ENCODE assay signal across 9 cellular contexts in the genomic region with DNA sequence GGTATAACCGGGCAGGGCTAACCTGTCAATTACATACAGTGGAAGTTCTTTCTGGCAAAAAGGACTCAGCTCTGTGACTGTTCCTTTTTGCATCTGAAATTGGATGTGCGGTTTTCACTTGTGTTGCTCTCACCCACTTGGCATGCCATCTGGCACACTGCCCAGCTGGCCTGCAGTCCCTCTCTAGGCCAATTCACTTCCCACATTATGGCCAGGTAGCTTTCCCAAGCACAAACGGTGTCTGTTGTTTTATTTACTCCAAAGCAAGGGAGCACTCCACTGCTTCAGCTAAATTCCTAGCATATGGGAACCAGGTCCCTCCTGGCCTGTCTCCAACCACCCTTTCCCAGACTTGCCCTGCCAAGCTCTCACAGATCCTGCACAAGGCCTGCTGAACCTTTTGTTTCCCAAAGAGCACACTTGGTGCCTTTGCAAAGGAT.
DNase-seq lines count a peak whose midpoint lies in the region; ATAC-seq and TF ChIP-seq lines count a peak whose summit lies in the region.
"Had no signal": no experiment of that assay in that cellular context is flagged by ENCODE, and none has a peak within 500 bp of the region (broad histone marks: within the 10 kb centered on the region; RNA-seq: fewer than 3 reads in every experiment).

No MANE protein-coding gene starts in this region.

- no peaks in the 10 kb centered on the region for H3K9me3 Mint-ChIP-seq in activated naive CD8-positive, alpha-beta T cell treated with anti-CD3 and anti-CD28 coated beads, Interleukin-2, amount 50 U/mL, for 24 hours

- H3K36me3 Mint-ChIP-seq in activated naive CD8-positive, alpha-beta T cell treated with anti-CD3 and anti-CD28 coated beads, Interleukin-2, amount 50 U/mL, for 24 hours (ENCODE audit: low read depth): peaks cover 9% of the 10 kb centered on the region

- peak; percentile 87 for DNase-seq in DMS 273 treated with DMSO at 0.1 percent for 48 hours (lab: John Stamatoyannopoulos, UW)
- DNase-seq in NCI-H1694 treated with DMSO at 0.1 percent for 48 hours (lab: John Stamatoyannopoulos, UW): peak; percentile 88
- DNase-seq in astrocyte of the hippocampus (ENCODE audit: low read depth, low spot score): peak; percentile 96
- peak; percentile 78 for DNase-seq in kidney epithelial cell (ENCODE audit: low read depth)
- no peak for DNase-seq in activated naive CD8-positive, alpha-beta T cell treated with anti-CD3 and anti-CD28 coated beads, Interleukin-2, amount 50 U/mL, for 24 hours
- DNase-seq: activated T-cell treated with anti-CD3 and anti-CD28 coated beads, Interleukin-2, amount 50 U/mL, for 1 hour had no signal

- no peaks in the 10 kb centered on the region for H3K4me1 Mint-ChIP-seq in activated naive CD8-positive, alpha-beta T cell treated with anti-CD3 and anti-CD28 coated beads, Interleukin-2, amount 50 U/mL, for 24 hours

- H3K4me3 ChIP-seq in kidney epithelial cell (ENCODE audit: low read depth, low read length): no peak overlapping the region

- H3K36me3 ChIP-seq in kidney epithelial cell (ENCODE audit: control insufficient read depth, insufficient read depth, low read length): peaks cover 2% of the 10 kb centered on the region

- H3K27ac Mint-ChIP-seq in activated naive CD8-positive, alpha-beta T cell treated with anti-CD3 and anti-CD28 coated beads, Interleukin-2, amount 50 U/mL, for 24 hours: no peak overlapping the region

- no peak for ATAC-seq in GM21390 (IDR thresholded peaks at IDR 0.05; ENCODE audit: unreplicated experiment)
- no peak for ATAC-seq in HG03039 (IDR thresholded peaks at IDR 0.05; ENCODE audit: unreplicated experiment)
- no peak for ATAC-seq in GM19455 (IDR thresholded peaks at IDR 0.05; ENCODE audit: unreplicated experiment)
- no peak for ATAC-seq in activated naive CD8-positive, alpha-beta T cell treated with anti-CD3 and anti-CD28 coated beads, Interleukin-2, amount 50 U/mL, for 24 hours

- TF ChIP-seq CTCF in kidney epithelial cell (IDR thresholded peaks at IDR 0.05; ENCODE audit: insufficient read depth, low read length, poor library complexity, severe bottlenecking): no peak

- H3K4me3 Mint-ChIP-seq in activated naive CD8-positive, alpha-beta T cell treated with anti-CD3 and anti-CD28 coated beads, Interleukin-2, amount 50 U/mL, for 24 hours: no peak overlapping the region

- H3K27me3 Mint-ChIP-seq in activated naive CD8-positive, alpha-beta T cell treated with anti-CD3 and anti-CD28 coated beads, Interleukin-2, amount 50 U/mL, for 24 hours: no peaks in the 10 kb centered on the region

- H3K27me3 ChIP-seq in kidney epithelial cell (ENCODE audit: control insufficient read depth, insufficient read depth, low read length): no peaks in the 10 kb centered on the region
